1 cellular context compared by ENCODE assay signal in the genomic region with DNA sequence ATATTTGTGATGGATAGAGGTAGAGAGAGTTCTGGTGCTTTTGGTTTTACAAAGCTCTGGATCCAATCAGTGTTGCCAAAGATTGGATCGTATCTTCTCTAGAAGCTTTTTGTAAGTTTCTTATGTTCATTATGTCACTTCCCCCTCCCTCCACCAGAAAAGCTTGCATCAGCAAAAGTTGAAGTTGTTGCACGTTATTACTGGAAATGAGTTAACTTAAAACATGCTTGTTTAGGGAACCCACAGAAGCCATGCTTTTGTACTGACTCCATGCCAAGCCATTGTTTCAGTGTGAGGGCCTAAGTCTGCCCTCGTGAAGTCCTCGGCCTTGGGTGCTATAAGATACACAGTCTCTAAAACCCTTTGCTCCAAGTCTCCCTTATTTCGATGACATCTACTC.
TF ChIP-seq lines count a peak whose summit lies in the region.

No MANE protein-coding gene starts in this region.

TF ChIP-seq in A549, 52 proteins besides CTCF, POLR2A, EP300 and RAD21 (continued from another document):
- TF ChIP-seq MAFK (IDR thresholded peaks at IDR 0.05; ENCODE audit: partially characterized antibody): peak; percentile 88
TF ChIP-seq in A549: peak in this region for 1.
